Comparison of ENCODE assay signal across 1 cellular context in genomic region chr1:119081267-119081666, GRCh38.
TF ChIP-seq lines count a peak whose summit lies in the region.

No MANE protein-coding gene starts in this region.

TF ChIP-seq in IMR-90, 13 proteins besides CTCF, POLR2A, EP300 and RAD21 (continued from another document):
- TF ChIP-seq ELK1 (IDR thresholded peaks at IDR 0.05; ENCODE audit: borderline replicate concordance, low read depth, low read length) (no peak), FOS (IDR thresholded peaks at IDR 0.05; ENCODE audit: low read depth, low read length) (no peak), MAFK (IDR thresholded peaks at IDR 0.05; ENCODE audit: low read depth, low read length) (no peak), NFE2L2 (IDR thresholded peaks at IDR 0.05; ENCODE audit: low read depth, low read length) (no peak), CEBPB (IDR thresholded peaks at IDR 0.05; ENCODE audit: low read depth, low read length) (no peak), USF2 (IDR thresholded peaks at IDR 0.05; ENCODE audit: low read depth, low read length) (no peak), CHD1 (IDR thresholded peaks at IDR 0.05; ENCODE audit: low read depth, low read length) (no peak)
